16 cellular contexts compared by ENCODE assay signal in the genomic region with DNA sequence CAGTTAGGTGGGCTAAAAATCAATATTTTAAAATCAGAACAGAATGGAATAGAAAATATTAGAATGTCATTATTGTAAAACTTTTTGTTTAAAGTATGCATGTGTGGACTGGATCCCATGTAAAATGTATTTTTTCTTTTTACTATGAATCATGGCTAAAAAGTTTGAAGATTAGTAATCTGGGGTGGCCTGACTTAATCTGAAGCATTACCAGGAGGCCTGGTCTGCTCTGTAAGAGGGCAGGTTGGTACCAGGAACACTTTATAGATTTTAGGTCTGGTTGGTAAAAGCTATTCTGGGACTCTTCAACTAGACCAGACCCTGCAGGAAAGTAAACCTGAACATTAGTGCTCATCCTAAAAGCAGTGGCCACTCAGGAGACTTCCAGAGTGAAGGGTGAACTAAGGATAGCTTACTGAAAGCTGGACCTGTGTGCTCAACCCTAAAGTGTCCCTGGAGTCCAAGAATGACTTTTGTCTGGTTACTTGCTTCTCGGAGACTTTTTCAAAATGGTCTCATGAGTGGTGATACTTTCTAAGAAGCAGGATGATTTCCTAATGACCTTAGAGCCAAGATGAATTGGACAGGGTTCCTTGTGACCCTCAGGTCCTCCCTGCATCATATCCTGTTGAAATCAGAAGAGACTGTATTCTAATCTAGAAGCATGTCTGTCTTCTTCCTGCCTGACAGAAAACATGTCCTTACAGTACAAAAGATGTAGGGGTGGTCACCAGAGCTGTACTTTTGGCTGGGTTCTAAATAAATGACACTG. TPM values are rescaled to one million over a fixed set of nuclear protein-coding genes. Genes with fewer than 3 reads are reported as not detected.
DNase-seq lines count a peak whose midpoint lies in the region; ATAC-seq, FAIRE-seq and TF ChIP-seq lines count a peak whose summit lies in the region.
"Had no signal": no experiment of that assay in that cellular context is flagged by ENCODE, and none has a peak within 500 bp of the region (broad histone marks: within the 10 kb centered on the region; RNA-seq: fewer than 3 reads in every experiment).

No MANE protein-coding gene starts in this region.

- in situ Hi-C loops in mammary epithelial cell (cut with MboI; ENCODE audit: low sequenced_read_pairs in 2 of 2) (no loop called here), G401 (cut with HindIII; ENCODE audit: low sequenced_read_pairs) (no loop called here)

- H3K9me3 Mint-ChIP-seq in natural killer cell: no peaks in the 10 kb centered on the region
- H3K9me3 Mint-ChIP-seq: activated B cell treated with CpG ODN at 0.5 μM for 24 hours; activated T-cell treated with anti-CD3 and anti-CD28 coated beads, Interleukin-2, amount 50 U/mL, for 24 hours; naive B cell had no signal

- H2AFZ ChIP-seq in mammary epithelial cell (ENCODE audit: low read depth, low read length): peak overlapping the region; percentile 50

- no TSS peak for BruUV-seq in mammary epithelial cell (replicated peaks; lab: Mats Ljungman, UMichigan)

- FAIRE-seq in GM19239 (lab: Jason Lieb, UNC): peak; percentile 14

- H4K20me1 ChIP-seq in mammary epithelial cell (ENCODE audit: insufficient read depth, low read length): no peaks in the 10 kb centered on the region

- dilution Hi-C loops in mammary epithelial cell (cut with HindIII; ENCODE audit: low sequenced_read_pairs): no loop called here

- no peaks in the 10 kb centered on the region for H3K79me2 ChIP-seq in mammary epithelial cell (ENCODE audit: insufficient read depth, low read length)

- H3K27ac ChIP-seq in mammary epithelial cell (ENCODE audit: insufficient read depth, low read depth, low read length) (no peak overlapping the region), right atrium auricular region (peak overlapping the region; percentile 50 to 53), spleen (peak overlapping the region; percentile 32 to 69 (median 60))
- H3K27ac ChIP-seq: SJCRH30 had no signal

- H3K9me3 ChIP-seq in mammary epithelial cell (replicated peaks; ENCODE audit: insufficient read depth, low read length) (no peaks in the 10 kb centered on the region), right atrium auricular region (no peaks in the 10 kb centered on the region), spleen (no peaks in the 10 kb centered on the region)
- H3K9me3 ChIP-seq: SJCRH30 had no signal

- H3K4me1 ChIP-seq in mammary epithelial cell (ENCODE audit: insufficient read depth, low read length): no peaks in the 10 kb centered on the region
- peaks cover 0 to 40% of the 10 kb centered on the region in 2 donors for H3K4me1 ChIP-seq in right atrium auricular region
- H3K4me1 ChIP-seq in spleen: peaks cover 4 to 73% (median 37%) of the 10 kb centered on the region in 6 donors
- H3K4me1 ChIP-seq: SJCRH30 had no signal

- intact Hi-C loops in mammary epithelial cell (cut with micrococcal nuclease) (no loop called here), spleen (cut with DNase I; ENCODE audit: low total_unique reads) (no loop called here), natural killer cell (cut with micrococcal nuclease) (no loop called here)

- peaks cover 0 to 3% of the 10 kb centered on the region in 2 donors for H3K27me3 Mint-ChIP-seq in natural killer cell (ENCODE audit: low read depth in 2 of 2)
- H3K27me3 Mint-ChIP-seq: activated B cell treated with CpG ODN at 0.5 μM for 24 hours; activated T-cell treated with anti-CD3 and anti-CD28 coated beads, Interleukin-2, amount 50 U/mL, for 24 hours; naive B cell had no signal

- H3K4me3 Mint-ChIP-seq in natural killer cell: no peak overlapping the region
- H3K4me3 Mint-ChIP-seq: activated B cell treated with CpG ODN at 0.5 μM for 24 hours; activated T-cell treated with anti-CD3 and anti-CD28 coated beads, Interleukin-2, amount 50 U/mL, for 24 hours; B cell; naive B cell had no signal

- TF ChIP-seq CTCF in mammary epithelial cell (conservative IDR thresholded peaks at IDR 0.05 in 1 of 2, IDR thresholded peaks at IDR 0.05 in 1 of 2; ENCODE audit: extremely low read depth in 1 of 2, insufficient read depth in 1 of 2, low read depth in 1 of 2, low read length in 2 of 2): no peak
- TF ChIP-seq CTCF in right atrium auricular region (IDR thresholded peaks at IDR 0.05): no peak
- TF ChIP-seq CTCF in spleen (IDR thresholded peaks at IDR 0.05 in 8 of 11, conservative IDR thresholded peaks at IDR 0.05 in 3 of 11): no peak
- TF ChIP-seq CTCF in natural killer cell (IDR thresholded peaks at IDR 0.05): no peak

- no peak for TF ChIP-seq POLR2A in spleen (IDR thresholded peaks at IDR 0.05)

- no peaks in the 10 kb centered on the region for H3K36me3 Mint-ChIP-seq in natural killer cell
- H3K36me3 Mint-ChIP-seq: naive B cell had no signal

- CTCF ChIA-PET in mammary epithelial cell (lab: Charles Lee; ENCODE audit: low non-redundant PET): interaction anchor here (0.5 kb wide), 1 partner anchor 76 kb away, joined by 12 read pairs; no protein-coding TSS in a partner anchor

- no peaks in the 10 kb centered on the region for H3K4me1 Mint-ChIP-seq in natural killer cell
- H3K4me1 Mint-ChIP-seq: activated B cell treated with CpG ODN at 0.5 μM for 24 hours, B cell had no signal

- no peak overlapping the region for H3K9ac ChIP-seq in mammary epithelial cell (ENCODE audit: insufficient read depth, low read length)

- DNase-seq in GM19239 (ENCODE audit: insufficient read length, low spot score) (no peak), mammary epithelial cell (no peak), right atrium auricular region (ENCODE audit: low spot score) (no peak), spleen (no peak), NCI-H510A (lab: John Stamatoyannopoulos, UW) (no peak), G401 (ENCODE audit: low spot score) (no peak), NCI-H1092 treated with DMSO at 0.1 percent for 48 hours (lab: John Stamatoyannopoulos, UW) (no peak), natural killer cell (no peak)
- DNase-seq: activated B cell treated with CpG ODN at 0.5 μM for 24 hours; activated T-cell treated with anti-CD3 and anti-CD28 coated beads, Interleukin-2, amount 50 U/mL, for 24 hours; naive B cell; NCI-H1436; NCI-H526; SJCRH30; stimulated activated CD4-positive, alpha-beta T cell treated with anti-CD3 and anti-CD28 coated beads, Interleukin-12 subunit alpha, Interleukin-12 subunit beta, amount 100 ng/mL, for 4 hours had no signal

- H3K4me2 ChIP-seq in mammary epithelial cell (ENCODE audit: insufficient read depth, low read depth, low read length): no peak overlapping the region

- H3K27me3 ChIP-seq in mammary epithelial cell (ENCODE audit: insufficient read depth, low read length): no peaks in the 10 kb centered on the region
- H3K27me3 ChIP-seq in right atrium auricular region: no peaks in the 10 kb centered on the region
- H3K27me3 ChIP-seq in spleen (replicated peaks in 1 of 7): no peaks in the 10 kb centered on the region
- H3K27me3 ChIP-seq: SJCRH30 had no signal

- H3K36me3 ChIP-seq in mammary epithelial cell (ENCODE audit: insufficient read depth, low read length): no peaks in the 10 kb centered on the region
- H3K36me3 ChIP-seq in right atrium auricular region: no peaks in the 10 kb centered on the region
- H3K36me3 ChIP-seq in spleen: no peaks in the 10 kb centered on the region
- H3K36me3 ChIP-seq: SJCRH30 had no signal

- H3K4me3 ChIP-seq in mammary epithelial cell (replicated peaks in 1 of 3; ENCODE audit: insufficient read depth in 1 of 3, low read depth in 2 of 3, low read length in 3 of 3): no peak overlapping the region
- H3K4me3 ChIP-seq in right atrium auricular region: no peak overlapping the region
- H3K4me3 ChIP-seq in spleen: no peak overlapping the region
- H3K4me3 ChIP-seq: SJCRH30 had no signal

- ATAC-seq in natural killer cell: no peak

- H3K27ac Mint-ChIP-seq in natural killer cell: no peak overlapping the region
- H3K27ac Mint-ChIP-seq: activated B cell treated with CpG ODN at 0.5 μM for 24 hours; activated T-cell treated with anti-CD3 and anti-CD28 coated beads, Interleukin-2, amount 50 U/mL, for 24 hours; B cell; naive B cell had no signal

- 100% methylated on average over 1 of the region's 1 CpG for WGBS in mammary epithelial cell (ENCODE audit: low coverage, missing lambda C conversion rate)
- WGBS in spleen, 5 donors: 46 to 88% (median 69%) methylated on average over 1 of the region's 1 CpG

RNA-seq across cellular contexts. Expression of a gene that starts 16.6 kb away (rescaled TPM):
- 1 to 10 TPM; 2.5 to 3.7 TPM for total RNA-seq in mammary epithelial cell
- polyA plus RNA-seq in mammary epithelial cell: 1.8 TPM
- polyA minus RNA-seq in mammary epithelial cell: 2.6 TPM
- total RNA-seq in right atrium auricular region: 10 to 100 TPM; 14.9 to 22.7 TPM
- total RNA-seq in spleen: 100 to 1,000 TPM in 4 of 7 donors, 10 to 100 TPM in 3; 66.7 to 126 (median 102) TPM
- 10 to 100 TPM; 14.3 to 30.2 (median 14.8) TPM for polyA plus RNA-seq in spleen
- total RNA-seq in G401 (2014; rRNA removed; shearing (Covaris generic)): 3.4 and 3.7 TPM in 2 replicates
- total RNA-seq in natural killer cell: under 1 TPM; 0.16 to 0.52 (median 0.40) TPM
